Comparison of ENCODE assay signal across 1 cellular context in the genomic region with DNA sequence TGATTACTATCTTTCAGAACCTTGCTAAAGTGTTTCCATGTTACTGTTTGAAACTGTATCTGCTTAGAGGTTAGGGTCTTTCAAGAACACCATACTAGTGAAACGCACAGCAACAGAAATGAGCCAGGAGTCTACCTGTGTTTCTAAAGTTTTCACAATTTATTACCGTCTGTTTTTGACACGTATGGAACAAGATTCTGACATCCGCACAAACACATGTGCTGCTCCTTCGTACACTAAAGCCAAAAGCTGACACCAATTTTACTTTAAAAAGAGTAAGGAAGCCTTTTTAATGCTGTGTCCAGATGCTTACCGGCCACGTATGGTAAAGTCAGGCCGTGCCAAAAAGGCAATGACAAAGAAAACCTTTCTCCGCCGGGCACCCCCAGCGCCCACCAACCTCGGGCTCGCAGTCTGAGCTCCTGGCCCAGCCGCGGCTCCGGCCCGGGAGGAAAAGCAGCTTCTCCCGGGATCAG.
TF ChIP-seq lines count a peak whose summit lies in the region.

No MANE protein-coding gene starts in this region.

TF ChIP-seq in HepG2, 621 proteins besides CTCF, POLR2A, EP300 and RAD21:
- no peak for TF ChIP-seq ZNF460 (CRISPR knock-in tag; IDR thresholded peaks at IDR 0.05; ENCODE audit: borderline replicate concordance)
- no peak for TF ChIP-seq ZMYM3 (CRISPR knock-in tag; IDR thresholded peaks at IDR 0.05)
- TF ChIP-seq CEBPG (CRISPR knock-in tag; IDR thresholded peaks at IDR 0.05), result no peak
- TF ChIP-seq FOXA3 (CRISPR knock-in tag; IDR thresholded peaks at IDR 0.05), result no peak
- TF ChIP-seq RARG (CRISPR knock-in tag; IDR thresholded peaks at IDR 0.05; ENCODE audit: low read depth), result no peak
- TF ChIP-seq, protein P1, sequence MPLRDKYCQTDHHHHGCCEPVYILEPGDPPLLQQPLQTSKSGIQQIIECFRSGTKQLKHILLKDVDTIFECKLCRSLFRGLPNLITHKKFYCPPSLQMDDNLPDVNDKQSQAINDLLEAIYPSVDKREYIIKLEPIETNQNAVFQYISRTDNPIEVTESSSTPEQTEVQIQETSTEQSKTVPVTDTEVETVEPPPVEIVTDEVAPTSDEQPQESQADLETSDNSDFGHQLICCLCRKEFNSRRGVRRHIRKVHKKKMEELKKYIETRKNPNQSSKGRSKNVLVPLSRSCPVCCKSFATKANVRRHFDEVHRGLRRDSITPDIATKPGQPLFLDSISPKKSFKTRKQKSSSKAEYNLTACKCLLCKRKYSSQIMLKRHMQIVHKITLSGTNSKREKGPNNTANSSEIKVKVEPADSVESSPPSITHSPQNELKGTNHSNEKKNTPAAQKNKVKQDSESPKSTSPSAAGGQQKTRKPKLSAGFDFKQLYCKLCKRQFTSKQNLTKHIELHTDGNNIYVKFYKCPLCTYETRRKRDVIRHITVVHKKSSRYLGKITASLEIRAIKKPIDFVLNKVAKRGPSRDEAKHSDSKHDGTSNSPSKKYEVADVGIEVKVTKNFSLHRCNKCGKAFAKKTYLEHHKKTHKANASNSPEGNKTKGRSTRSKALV (CRISPR knock-in tag; IDR thresholded peaks at IDR 0.05), result no peak
- TF ChIP-seq RXRB (CRISPR knock-in tag; IDR thresholded peaks at IDR 0.05; ENCODE audit: borderline replicate concordance), result no peak
- TF ChIP-seq PTBP1 (IDR thresholded peaks at IDR 0.05; ENCODE audit: low read depth, low read length, poor library complexity, severe bottlenecking), result no peak
- no peak for TF ChIP-seq ZMAT3 (CRISPR knock-in tag; conservative IDR thresholded peaks at IDR 0.05)
- TF ChIP-seq NAIF1 (CRISPR knock-in tag; IDR thresholded peaks at IDR 0.05; ENCODE audit: borderline replicate concordance), result no peak
- no peak for TF ChIP-seq MED8 (CRISPR knock-in tag; IDR thresholded peaks at IDR 0.05; ENCODE audit: insufficient replicate concordance)
- TF ChIP-seq MYC (CRISPR knock-in tag; IDR thresholded peaks at IDR 0.05; ENCODE audit: borderline replicate concordance), result no peak
- no peak for TF ChIP-seq ZNF83 (CRISPR knock-in tag; IDR thresholded peaks at IDR 0.05; ENCODE audit: borderline replicate concordance)
- no peak for TF ChIP-seq TGIF2 (CRISPR knock-in tag; IDR thresholded peaks at IDR 0.05)
- TF ChIP-seq, protein P2, sequence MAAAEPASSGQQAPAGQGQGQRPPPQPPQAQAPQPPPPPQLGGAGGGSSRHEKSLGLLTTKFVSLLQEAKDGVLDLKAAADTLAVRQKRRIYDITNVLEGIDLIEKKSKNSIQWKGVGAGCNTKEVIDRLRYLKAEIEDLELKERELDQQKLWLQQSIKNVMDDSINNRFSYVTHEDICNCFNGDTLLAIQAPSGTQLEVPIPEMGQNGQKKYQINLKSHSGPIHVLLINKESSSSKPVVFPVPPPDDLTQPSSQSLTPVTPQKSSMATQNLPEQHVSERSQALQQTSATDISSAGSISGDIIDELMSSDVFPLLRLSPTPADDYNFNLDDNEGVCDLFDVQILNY (CRISPR knock-in tag; conservative IDR thresholded peaks at IDR 0.05), result no peak
- TF ChIP-seq, protein P3, sequence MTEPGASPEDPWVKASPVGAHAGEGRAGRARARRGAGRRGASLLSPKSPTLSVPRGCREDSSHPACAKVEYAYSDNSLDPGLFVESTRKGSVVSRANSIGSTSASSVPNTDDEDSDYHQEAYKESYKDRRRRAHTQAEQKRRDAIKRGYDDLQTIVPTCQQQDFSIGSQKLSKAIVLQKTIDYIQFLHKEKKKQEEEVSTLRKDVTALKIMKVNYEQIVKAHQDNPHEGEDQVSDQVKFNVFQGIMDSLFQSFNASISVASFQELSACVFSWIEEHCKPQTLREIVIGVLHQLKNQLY (CRISPR knock-in tag; IDR thresholded peaks at IDR 0.05), result no peak
- no peak for TF ChIP-seq U2AF1 (optimal IDR thresholded peaks at IDR 0.05; ENCODE audit: low read depth, low read length)
- TF ChIP-seq, protein P4, sequence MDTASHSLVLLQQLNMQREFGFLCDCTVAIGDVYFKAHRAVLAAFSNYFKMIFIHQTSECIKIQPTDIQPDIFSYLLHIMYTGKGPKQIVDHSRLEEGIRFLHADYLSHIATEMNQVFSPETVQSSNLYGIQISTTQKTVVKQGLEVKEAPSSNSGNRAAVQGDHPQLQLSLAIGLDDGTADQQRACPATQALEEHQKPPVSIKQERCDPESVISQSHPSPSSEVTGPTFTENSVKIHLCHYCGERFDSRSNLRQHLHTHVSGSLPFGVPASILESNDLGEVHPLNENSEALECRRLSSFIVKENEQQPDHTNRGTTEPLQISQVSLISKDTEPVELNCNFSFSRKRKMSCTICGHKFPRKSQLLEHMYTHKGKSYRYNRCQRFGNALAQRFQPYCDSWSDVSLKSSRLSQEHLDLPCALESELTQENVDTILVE (CRISPR knock-in tag; IDR thresholded peaks at IDR 0.05), result no peak
- TF ChIP-seq EZH2 (conservative IDR thresholded peaks at IDR 0.05; ENCODE audit: low read depth, low read length), result no peak
TF ChIP-seq in HepG2: peak in this region for 0.
